Comparison of ENCODE assay signal across 8 cellular contexts in genomic region chr9:122159026-122159924, GRCh38.
DNase-seq lines count a peak whose midpoint lies in the region; ATAC-seq and TF ChIP-seq lines count a peak whose summit lies in the region.

TSS of gene MORN5 (plus strand) at chr9:122159908. CDS start at chr9:122159973, 65 bp downstream.
TSS of gene NDUFA8 (minus strand) at chr9:122159779. CDS start at chr9:122159677, 102 bp downstream.

- peak within 1 kb of the TSS; percentile 91 to 94 (median 92) for H3K9ac ChIP-seq in BLaER1 treated with 17β-estradiol and CSF1 and Interleukin-3, amounts not matched to agents 10 nM and 100 nM

- peak; percentile 94 for DNase-seq in NCI-H524 treated with DMSO at 0.1 percent for 48 hours (lab: John Stamatoyannopoulos, UW)
- DNase-seq in activated CD4-positive, alpha-beta T cell treated with anti-CD3 and anti-CD28 coated beads for 48 hours = peak; percentile 97
- peak; percentile 97 for DNase-seq in coronary artery (ENCODE audit: low spot score)
- peak; percentile 90 to 93 (median 92) for DNase-seq in stimulated activated CD4-positive, alpha-beta T cell treated with anti-CD3 and anti-CD28 coated beads, Interleukin-1b, Interleukin-23, amount 100 ng/mL, for 24 hours (ENCODE audit: low read depth in 4 of 4, low spot score in 1 of 4)

- peak within 1 kb of the TSS; percentile 80 to 98 (median 90) for H3K4me2 ChIP-seq in BLaER1 treated with 17β-estradiol and CSF1 and Interleukin-3, amounts not matched to agents 10 nM and 100 nM

- peaks cover 19 to 45% (median 21%) of the 10 kb centered on the region in 10 experiments; a peak in 19 of 20 replicates for H3K4me1 ChIP-seq in BLaER1 treated with 17β-estradiol and CSF1 and Interleukin-3, amounts not matched to agents 10 nM and 100 nM

- H3K27me3 ChIP-seq in BLaER1 treated with 17β-estradiol and CSF1 and Interleukin-3, amounts not matched to agents 10 nM and 100 nM = no peaks in the 10 kb centered on the region
- H3K27me3 ChIP-seq in layer of hippocampus (ENCODE audit: control insufficient read depth, insufficient read depth, low read length) = no peaks in the 10 kb centered on the region

- TF ChIP-seq CTCF in coronary artery (IDR thresholded peaks at IDR 0.05) = no peak

- H3K36me3 ChIP-seq in BLaER1 treated with 17β-estradiol and CSF1 and Interleukin-3, amounts not matched to agents 10 nM and 100 nM = peaks cover 0 to 7% (median 0%) of the 10 kb centered on the region in 11 experiments; a peak in 2 of 22 replicates

- H3K27ac ChIP-seq in BLaER1 treated with 17β-estradiol and CSF1 and Interleukin-3, amounts not matched to agents 10 nM and 100 nM = peak within 1 kb of the TSS; percentile 82 to 90 (median 86)
- peak within 1 kb of the TSS; percentile 65 to 78 for H3K27ac ChIP-seq in coronary artery
- peak within 1 kb of the TSS; percentile 81 for H3K27ac ChIP-seq in layer of hippocampus (ENCODE audit: low read depth, low read length)

- peaks cover 0 to 36% (median 26%) of the 10 kb centered on the region in 11 experiments; a peak in 17 of 22 replicates for H4K20me1 ChIP-seq in BLaER1 treated with 17β-estradiol and CSF1 and Interleukin-3, amounts not matched to agents 10 nM and 100 nM

- peaks cover 11 to 19% (median 16%) of the 10 kb centered on the region in 11 experiments; a peak in 21 of 22 replicates for H3K9me3 ChIP-seq in BLaER1 treated with 17β-estradiol and CSF1 and Interleukin-3, amounts not matched to agents 10 nM and 100 nM (replicated peaks in 1 of 11)

- peak within 1 kb of the TSS; percentile 85 to 100 (median 96) for H3K4me3 ChIP-seq in BLaER1 treated with 17β-estradiol and CSF1 and Interleukin-3, amounts not matched to agents 10 nM and 100 nM
- H3K4me3 ChIP-seq in coronary artery = peak within 1 kb of the TSS; percentile 84

- peak; percentile 92 for ATAC-seq in GM19324 (IDR thresholded peaks at IDR 0.05; ENCODE audit: low FRiP score, unreplicated experiment)
- ATAC-seq in HG03460 (IDR thresholded peaks at IDR 0.05; ENCODE audit: unreplicated experiment) = peak; percentile 97

Comparison
In these comparisons a context has a peak if more than half of its experiments do, and no peak if none do; other contexts are left out.
1. Peak in every context shown above with its lines: DNase-seq, ATAC-seq, H3K4me3 ChIP-seq and H3K27ac ChIP-seq.